In the genomic region with DNA sequence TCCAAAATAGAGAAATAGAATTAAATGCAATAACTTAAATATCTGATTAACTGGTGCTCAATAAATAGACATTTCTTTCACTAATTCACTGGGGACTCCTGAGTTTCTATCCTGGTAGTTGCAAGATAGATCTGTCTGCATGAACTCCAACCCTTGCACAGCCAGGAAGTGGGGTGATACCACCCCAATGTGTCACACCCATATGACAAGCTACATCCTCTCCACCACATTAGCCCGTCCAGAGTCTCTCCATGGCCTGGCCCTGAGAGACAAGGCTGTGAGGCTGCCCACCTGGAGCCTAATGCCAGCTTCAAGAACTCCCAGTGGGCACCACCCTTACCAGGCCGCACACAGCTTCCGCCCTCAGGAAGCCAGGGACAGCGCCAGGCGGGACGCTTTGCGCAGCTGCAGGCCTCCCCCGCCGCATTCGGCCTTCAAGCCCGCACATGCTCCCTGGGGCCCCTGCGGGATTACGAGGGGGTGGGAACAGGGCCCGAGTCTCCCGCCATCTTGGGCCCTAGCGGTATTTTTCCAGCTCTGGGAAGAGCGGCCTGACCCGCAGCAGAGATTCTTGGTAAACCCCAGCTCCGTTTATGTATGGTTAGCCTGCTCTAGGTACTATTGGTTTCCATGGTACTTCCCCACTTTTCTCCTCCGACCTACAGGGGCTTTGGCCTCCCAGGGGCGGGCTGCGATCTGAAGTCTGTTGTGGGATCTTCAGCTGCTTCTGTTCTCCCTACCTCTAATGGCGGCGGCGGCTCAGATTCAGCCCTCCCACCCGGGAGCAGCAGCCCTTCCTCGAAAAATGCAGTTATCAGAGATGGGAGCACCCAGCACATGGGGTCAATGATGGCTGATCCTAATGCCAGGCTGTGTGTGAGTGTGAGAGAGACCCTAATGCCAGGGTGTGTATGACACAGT, we compare ENCODE assay signal across 1 cellular context.
A peak's percentile ranks its signal among the peaks of the same experiment; 100 is the strongest.
TF ChIP-seq lines count a peak whose summit lies in the region.

A gene (plus strand): TSS at position 496 of the 921 bp plus-strand sequence. CDS start 13,500 bp downstream, outside the sequence.

TF ChIP-seq in K562, 482 proteins besides CTCF, POLR2A, EP300 and RAD21 (continued from another document):
- TF ChIP-seq, protein P1, sequence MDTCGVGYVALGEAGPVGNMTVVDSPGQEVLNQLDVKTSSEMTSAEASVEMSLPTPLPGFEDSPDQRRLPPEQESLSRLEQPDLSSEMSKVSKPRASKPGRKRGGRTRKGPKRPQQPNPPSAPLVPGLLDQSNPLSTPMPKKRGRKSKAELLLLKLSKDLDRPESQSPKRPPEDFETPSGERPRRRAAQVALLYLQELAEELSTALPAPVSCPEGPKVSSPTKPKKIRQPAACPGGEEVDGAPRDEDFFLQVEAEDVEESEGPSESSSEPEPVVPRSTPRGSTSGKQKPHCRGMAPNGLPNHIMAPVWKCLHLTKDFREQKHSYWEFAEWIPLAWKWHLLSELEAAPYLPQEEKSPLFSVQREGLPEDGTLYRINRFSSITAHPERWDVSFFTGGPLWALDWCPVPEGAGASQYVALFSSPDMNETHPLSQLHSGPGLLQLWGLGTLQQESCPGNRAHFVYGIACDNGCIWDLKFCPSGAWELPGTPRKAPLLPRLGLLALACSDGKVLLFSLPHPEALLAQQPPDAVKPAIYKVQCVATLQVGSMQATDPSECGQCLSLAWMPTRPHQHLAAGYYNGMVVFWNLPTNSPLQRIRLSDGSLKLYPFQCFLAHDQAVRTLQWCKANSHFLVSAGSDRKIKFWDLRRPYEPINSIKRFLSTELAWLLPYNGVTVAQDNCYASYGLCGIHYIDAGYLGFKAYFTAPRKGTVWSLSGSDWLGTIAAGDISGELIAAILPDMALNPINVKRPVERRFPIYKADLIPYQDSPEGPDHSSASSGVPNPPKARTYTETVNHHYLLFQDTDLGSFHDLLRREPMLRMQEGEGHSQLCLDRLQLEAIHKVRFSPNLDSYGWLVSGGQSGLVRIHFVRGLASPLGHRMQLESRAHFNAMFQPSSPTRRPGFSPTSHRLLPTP (IDR thresholded peaks at IDR 0.05; ENCODE audit: borderline replicate concordance, extremely low read depth, insufficient read length) = no peak
- TF ChIP-seq, protein P2, sequence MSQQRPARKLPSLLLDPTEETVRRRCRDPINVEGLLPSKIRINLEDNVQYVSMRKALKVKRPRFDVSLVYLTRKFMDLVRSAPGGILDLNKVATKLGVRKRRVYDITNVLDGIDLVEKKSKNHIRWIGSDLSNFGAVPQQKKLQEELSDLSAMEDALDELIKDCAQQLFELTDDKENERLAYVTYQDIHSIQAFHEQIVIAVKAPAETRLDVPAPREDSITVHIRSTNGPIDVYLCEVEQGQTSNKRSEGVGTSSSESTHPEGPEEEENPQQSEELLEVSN (IDR thresholded peaks at IDR 0.05; ENCODE audit: borderline replicate concordance in 1 of 2, extremely low read depth in 1 of 2, insufficient read depth in 1 of 2, insufficient read length in 1 of 2, low read depth in 1 of 2, low read length in 1 of 2, poor library complexity in 1 of 2, severe bottlenecking in 1 of 2) = peak; percentile 19 to 77
- TF ChIP-seq PTBP1 (IDR thresholded peaks at IDR 0.05; ENCODE audit: low read depth, low read length) (no peak), TSC22D4 (tag; IDR thresholded peaks at IDR 0.05) (no peak), DMBX1 (CRISPR knock-in tag; IDR thresholded peaks at IDR 0.05; ENCODE audit: borderline replicate concordance) (no peak), ZNF76 (CRISPR knock-in tag; IDR thresholded peaks at IDR 0.05; ENCODE audit: borderline replicate concordance) (no peak), MEIS2 (IDR thresholded peaks at IDR 0.05; ENCODE audit: partially characterized antibody) (no peak), TEAD2 (tag; IDR thresholded peaks at IDR 0.05) (no peak), ZFX (CRISPR knock-in tag; IDR thresholded peaks at IDR 0.05) (peak; percentile 38), MCM2 (IDR thresholded peaks at IDR 0.05; ENCODE audit: low read depth) (no peak), MAZ (CRISPR knock-in tag; conservative IDR thresholded peaks at IDR 0.05 in 1 of 2, IDR thresholded peaks at IDR 0.05 in 1 of 2) (peak in 1 of 2 experiments; percentile 71; a peak in 2 of 4 replicates), BMI1 (IDR thresholded peaks at IDR 0.05; ENCODE audit: low read length) (no peak), TRIM28 (IDR thresholded peaks at IDR 0.05) (no peak), ERF (CRISPR knock-in tag; IDR thresholded peaks at IDR 0.05) (peak; percentile 70; the same call in 1 of the 2 replicates), ZKSCAN8 (CRISPR knock-in tag; IDR thresholded peaks at IDR 0.05) (no peak), NCOA2 (IDR thresholded peaks at IDR 0.05; ENCODE audit: partially characterized antibody in 2 of 2) (no peak), NFATC3 (IDR thresholded peaks at IDR 0.05) (no peak), SMARCE1 (IDR thresholded peaks at IDR 0.05) (no peak)
- TF ChIP-seq, protein P3, sequence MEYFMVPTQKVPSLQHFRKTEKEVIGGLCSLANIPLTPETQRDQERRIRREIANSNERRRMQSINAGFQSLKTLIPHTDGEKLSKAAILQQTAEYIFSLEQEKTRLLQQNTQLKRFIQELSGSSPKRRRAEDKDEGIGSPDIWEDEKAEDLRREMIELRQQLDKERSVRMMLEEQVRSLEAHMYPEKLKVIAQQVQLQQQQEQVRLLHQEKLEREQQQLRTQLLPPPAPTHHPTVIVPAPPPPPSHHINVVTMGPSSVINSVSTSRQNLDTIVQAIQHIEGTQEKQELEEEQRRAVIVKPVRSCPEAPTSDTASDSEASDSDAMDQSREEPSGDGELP (CRISPR knock-in tag; IDR thresholded peaks at IDR 0.05; ENCODE audit: borderline replicate concordance) = 0 out of 2 replicates have a peak, but pooled peaks have one; percentile 24
- TF ChIP-seq, protein P4, sequence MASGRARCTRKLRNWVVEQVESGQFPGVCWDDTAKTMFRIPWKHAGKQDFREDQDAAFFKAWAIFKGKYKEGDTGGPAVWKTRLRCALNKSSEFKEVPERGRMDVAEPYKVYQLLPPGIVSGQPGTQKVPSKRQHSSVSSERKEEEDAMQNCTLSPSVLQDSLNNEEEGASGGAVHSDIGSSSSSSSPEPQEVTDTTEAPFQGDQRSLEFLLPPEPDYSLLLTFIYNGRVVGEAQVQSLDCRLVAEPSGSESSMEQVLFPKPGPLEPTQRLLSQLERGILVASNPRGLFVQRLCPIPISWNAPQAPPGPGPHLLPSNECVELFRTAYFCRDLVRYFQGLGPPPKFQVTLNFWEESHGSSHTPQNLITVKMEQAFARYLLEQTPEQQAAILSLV (tag; IDR thresholded peaks at IDR 0.05) = no peak
- TF ChIP-seq, protein P5, sequence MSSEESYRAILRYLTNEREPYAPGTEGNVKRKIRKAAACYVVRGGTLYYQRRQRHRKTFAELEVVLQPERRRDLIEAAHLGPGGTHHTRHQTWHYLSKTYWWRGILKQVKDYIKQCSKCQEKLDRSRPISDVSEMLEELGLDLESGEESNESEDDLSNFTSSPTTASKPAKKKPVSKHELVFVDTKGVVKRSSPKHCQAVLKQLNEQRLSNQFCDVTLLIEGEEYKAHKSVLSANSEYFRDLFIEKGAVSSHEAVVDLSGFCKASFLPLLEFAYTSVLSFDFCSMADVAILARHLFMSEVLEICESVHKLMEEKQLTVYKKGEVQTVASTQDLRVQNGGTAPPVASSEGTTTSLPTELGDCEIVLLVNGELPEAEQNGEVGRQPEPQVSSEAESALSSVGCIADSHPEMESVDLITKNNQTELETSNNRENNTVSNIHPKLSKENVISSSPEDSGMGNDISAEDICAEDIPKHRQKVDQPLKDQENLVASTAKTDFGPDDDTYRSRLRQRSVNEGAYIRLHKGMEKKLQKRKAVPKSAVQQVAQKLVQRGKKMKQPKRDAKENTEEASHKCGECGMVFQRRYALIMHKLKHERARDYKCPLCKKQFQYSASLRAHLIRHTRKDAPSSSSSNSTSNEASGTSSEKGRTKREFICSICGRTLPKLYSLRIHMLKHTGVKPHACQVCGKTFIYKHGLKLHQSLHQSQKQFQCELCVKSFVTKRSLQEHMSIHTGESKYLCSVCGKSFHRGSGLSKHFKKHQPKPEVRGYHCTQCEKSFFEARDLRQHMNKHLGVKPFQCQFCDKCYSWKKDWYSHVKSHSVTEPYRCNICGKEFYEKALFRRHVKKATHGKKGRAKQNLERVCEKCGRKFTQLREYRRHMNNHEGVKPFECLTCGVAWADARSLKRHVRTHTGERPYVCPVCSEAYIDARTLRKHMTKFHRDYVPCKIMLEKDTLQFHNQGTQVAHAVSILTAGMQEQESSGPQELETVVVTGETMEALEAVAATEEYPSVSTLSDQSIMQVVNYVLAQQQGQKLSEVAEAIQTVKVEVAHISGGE (CRISPR knock-in tag; IDR thresholded peaks at IDR 0.05) = no peak
